Comparison of ENCODE assay signal across 17 cellular contexts in the genomic region with DNA sequence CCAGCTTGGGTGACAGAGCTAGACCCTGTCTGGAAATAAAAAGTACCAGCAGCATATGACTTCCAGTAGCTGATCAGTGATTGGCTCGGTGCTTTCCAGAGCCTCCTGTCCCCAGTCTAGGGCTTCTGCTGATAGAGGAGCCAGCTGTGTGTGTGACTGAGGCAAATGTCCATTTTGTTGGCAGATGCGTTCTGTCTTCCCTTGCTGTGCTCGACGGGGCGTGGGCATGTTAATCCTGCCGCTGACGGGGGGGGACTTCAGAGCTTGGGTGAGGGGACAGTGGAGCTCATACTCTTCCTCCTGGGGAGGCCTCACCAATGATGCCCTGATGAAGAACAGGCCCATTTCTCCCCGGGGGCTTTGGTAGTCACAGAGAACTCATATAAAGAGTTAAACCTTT. TPM values are rescaled to one million over a fixed set of nuclear protein-coding genes. Genes with fewer than 3 reads are reported as not detected.
DNase-seq lines count a peak whose midpoint lies in the region; ATAC-seq and TF ChIP-seq lines count a peak whose summit lies in the region.
"Had no signal": no experiment of that assay in that cellular context is flagged by ENCODE, and none has a peak within 500 bp of the region (broad histone marks: within the 10 kb centered on the region; RNA-seq: fewer than 3 reads in every experiment).

No MANE protein-coding gene starts in this region.

- peaks cover 48% of the 10 kb centered on the region for H3K36me3 ChIP-seq in right atrium auricular region
- H3K36me3 ChIP-seq in heart right ventricle = peaks cover 0 to 82% (median 27%) of the 10 kb centered on the region in 9 donors
- H3K36me3 ChIP-seq in osteoblast (ENCODE audit: insufficient read depth, low read length) = peaks cover 47% of the 10 kb centered on the region

- no peak overlapping the region for H3K4me2 ChIP-seq in osteoblast (ENCODE audit: insufficient read depth, low read length)
- H3K4me2 ChIP-seq: BLaER1 treated with 17β-estradiol and CSF1 and Interleukin-3, amounts not matched to agents 10 nM and 100 nM; GM23338 had no signal

- H2AFZ ChIP-seq in osteoblast (ENCODE audit: low read length) = no peak overlapping the region
- H2AFZ ChIP-seq: GM23338 had no signal

- no peaks in the 10 kb centered on the region for H3K27me3 ChIP-seq in right atrium auricular region
- no peaks in the 10 kb centered on the region for H3K27me3 ChIP-seq in heart right ventricle
- no peaks in the 10 kb centered on the region for H3K27me3 ChIP-seq in osteoblast (ENCODE audit: insufficient read depth, low read length)
- H3K27me3 ChIP-seq: BLaER1 treated with 17β-estradiol and CSF1 and Interleukin-3, amounts not matched to agents 10 nM and 100 nM had no signal

- CTCF ChIA-PET in RWPE1 (lab: Yijun Ruan, JAX) = interaction anchor here (0.7 to 1.4 kb wide), 4 partner anchors 8 to 151 kb away, joined by 4 to 6 read pairs (median 4); no protein-coding TSS in a partner anchor

- TF ChIP-seq CTCF in right atrium auricular region (IDR thresholded peaks at IDR 0.05) = no peak
- TF ChIP-seq CTCF in heart right ventricle (IDR thresholded peaks at IDR 0.05) = no peak
- TF ChIP-seq CTCF in RWPE1 (conservative IDR thresholded peaks at IDR 0.05; ENCODE audit: low read depth) = no peak
- no peak for TF ChIP-seq CTCF in osteoblast (IDR thresholded peaks at IDR 0.05; ENCODE audit: extremely low read depth, low read depth, low read length)

- H3K4me3 ChIP-seq in right atrium auricular region (no peak overlapping the region), heart right ventricle (no peak overlapping the region), osteoblast (ENCODE audit: insufficient read depth, low read length) (no peak overlapping the region)
- H3K4me3 ChIP-seq: BLaER1 treated with 17β-estradiol and CSF1 and Interleukin-3, amounts not matched to agents 10 nM and 100 nM; GM12878; GM23338 had no signal

- H3K4me1 ChIP-seq in right atrium auricular region (peaks cover 0 to 24% of the 10 kb centered on the region in 2 donors), heart right ventricle (peaks cover 0 to 20% (median 16%) of the 10 kb centered on the region in 9 donors), osteoblast (ENCODE audit: insufficient read depth, low read length) (peaks cover 14% of the 10 kb centered on the region)

- intact Hi-C loops in heart right ventricle (cut with DNase I) = loop anchor here in 3 of 10 donors (5.0 to 10.0 kb wide), 4 partner anchors 51 to 143 kb away; partner anchors contain the start of gene NUP85 (in 1 of the 3)

- H3K9me3 ChIP-seq in right atrium auricular region (no peaks in the 10 kb centered on the region), heart right ventricle (no peaks in the 10 kb centered on the region), osteoblast (ENCODE audit: low read depth, low read length) (no peaks in the 10 kb centered on the region)
- H3K9me3 ChIP-seq: BLaER1 treated with 17β-estradiol and CSF1 and Interleukin-3, amounts not matched to agents 10 nM and 100 nM had no signal

- POLR2A ChIA-PET in RWPE1 (lab: Yijun Ruan, JAX; ENCODE audit: low non-redundant PET) = no interaction called here

- H4K20me1 ChIP-seq in osteoblast (ENCODE audit: insufficient read depth, low read length) = peaks cover 5% of the 10 kb centered on the region
- H4K20me1 ChIP-seq: BLaER1 treated with 17β-estradiol and CSF1 and Interleukin-3, amounts not matched to agents 10 nM and 100 nM had no signal

- 85 to 88% methylated on average over 8 of the region's 8 CpGs for WGBS in heart right ventricle, 2 donors

- no peak for ATAC-seq in heart right ventricle
- ATAC-seq in HG02588 (IDR thresholded peaks at IDR 0.05; ENCODE audit: unreplicated experiment) = no peak
- ATAC-seq: GM12878, GM23338 had no signal

- H3K27ac ChIP-seq in right atrium auricular region (peak overlapping the region; percentile 77 to 83), heart right ventricle (no peak overlapping the region), RWPE1 (peak overlapping the region; percentile 12; the same call in 1 of the 2 replicates), osteoblast (ENCODE audit: low read depth, low read length) (no peak overlapping the region), substantia nigra (ENCODE audit: low read depth, low read length, poor library complexity, severe bottlenecking) (no peak overlapping the region)
- H3K27ac ChIP-seq: 22Rv1; BLaER1 treated with 17β-estradiol and CSF1 and Interleukin-3, amounts not matched to agents 10 nM and 100 nM had no signal

- DNase-seq in right atrium auricular region (ENCODE audit: low spot score) = no peak
- no peak for DNase-seq in heart right ventricle
- DNase-seq in RWPE1 (ENCODE audit: low spot score) = no peak
- peak; percentile 51 for DNase-seq in osteoblast (ENCODE audit: insufficient read length, low spot score, missing footprints)
- no peak for DNase-seq in substantia nigra (lab: John Stamatoyannopoulos, UW)
- no peak for DNase-seq in activated CD8-positive, alpha-beta memory T cell treated with anti-CD3 and anti-CD28 coated beads, Interleukin-2, amount 50 U/mL, for 48 hours
- DNase-seq in NCI-H1694 treated with DMSO at 0.1 percent for 48 hours (lab: John Stamatoyannopoulos, UW) = no peak
- DNase-seq: AML-193; Calu3; CD4-positive, alpha-beta T cell; DMS79; IMR-90 had no signal

- no peaks in the 10 kb centered on the region for H3K79me2 ChIP-seq in osteoblast (ENCODE audit: insufficient read depth, low read length)

RNA-seq across cellular contexts. Expression of gene KCTD2, which starts 14.6 kb away (rescaled TPM):
- total RNA-seq in right atrium auricular region (10 to 100 TPM; 17.9 to 28.4 TPM), heart right ventricle (10 to 100 TPM; 19.6 to 41.1 (median 29.6) TPM), osteoblast (19.7 and 20.3 TPM in 2 replicates)
- polyA plus RNA-seq in heart right ventricle = 10 to 100 TPM; 11.8 to 19.2 TPM

RNA-seq across cellular contexts. Expression of gene ATP5PD, which starts 14.8 kb away (rescaled TPM):
- total RNA-seq in right atrium auricular region = 100 to 1,000 TPM; 675 to 871 TPM
- 1,000 to 10,000 TPM in 1 of 10 donors, 100 to 1,000 TPM in 9; 678 to 1,003 (median 867) TPM for total RNA-seq in heart right ventricle
- polyA plus RNA-seq in heart right ventricle = 1,000 to 10,000 TPM in 1 of 2 donors, 100 to 1,000 TPM in 1; 870 to 2,296 TPM
- 240 and 278 TPM in 2 replicates for total RNA-seq in osteoblast

RNA-seq across cellular contexts. Expression of gene SLC16A5, which starts 26.1 kb away (rescaled TPM):
- 10 to 100 TPM; 16.5 to 34.1 TPM for total RNA-seq in right atrium auricular region
- 10 to 100 TPM in 8 of 10 donors, 1 to 10 TPM in 2; 7.5 to 17.4 (median 11.9) TPM for total RNA-seq in heart right ventricle
- polyA plus RNA-seq in heart right ventricle = 10 to 100 TPM in 1 of 2 donors, 1 to 10 TPM in 1; 3.6 to 12.4 TPM
- total RNA-seq in osteoblast = 16.3 and 19.2 TPM in 2 replicates

RNA-seq across cellular contexts. Expression of gene ARMC7, which starts 48.2 kb away (rescaled TPM):
- total RNA-seq in right atrium auricular region = 1 to 10 TPM; 4.9 to 9.5 TPM
- 1 to 10 TPM; 4.7 to 7.9 (median 5.2) TPM for total RNA-seq in heart right ventricle
- 1 to 10 TPM; 3.1 to 7.2 TPM for polyA plus RNA-seq in heart right ventricle
- 3.2 and 3.3 TPM in 2 replicates for total RNA-seq in osteoblast

RNA-seq across cellular contexts. Expression of gene MRPL58, which starts 49.1 kb away (rescaled TPM):
- total RNA-seq in right atrium auricular region (100 to 1,000 TPM in 1 of 2 donors, 10 to 100 TPM in 1; 44.8 to 104 TPM), heart right ventricle (10 to 100 TPM; 43.7 to 64.1 (median 51.7) TPM), osteoblast (21.2 and 23.5 TPM in 2 replicates)
- 10 to 100 TPM; 71.8 to 72.3 TPM for polyA plus RNA-seq in heart right ventricle

Comparison
In these comparisons a context has a peak if more than half of its experiments do, and no peak if none do; other contexts are left out.
1. H3K27ac ChIP-seq: peak in right atrium auricular region (2 of 2) and RWPE1 (single experiment); none in heart right ventricle (0 of 10), osteoblast (single experiment) and substantia nigra (single experiment).